In genomic region chr9:90259302-90260246, GRCh38 we compare ENCODE assay signal across 22 cellular contexts.
DNase-seq lines count a peak whose midpoint lies in the region; ATAC-seq lines count a peak whose summit lies in the region.
"Had no signal": no experiment of that assay in that cellular context is flagged by ENCODE, and none has a peak within 500 bp of the region (broad histone marks: within the 10 kb centered on the region; RNA-seq: fewer than 3 reads in every experiment).

No MANE protein-coding gene starts in this region.

- H3K36me3 Mint-ChIP-seq in stimulated activated effector memory CD8-positive, alpha-beta T cell treated with anti-CD3 and anti-CD28 coated beads, Interleukin-12 subunit alpha, Interleukin-12 subunit beta, amount 100 ng/mL, for 72 hours, result no peaks in the 10 kb centered on the region

- H3K4me1 Mint-ChIP-seq in stimulated activated effector memory CD8-positive, alpha-beta T cell treated with anti-CD3 and anti-CD28 coated beads, Interleukin-12 subunit alpha, Interleukin-12 subunit beta, amount 100 ng/mL, for 72 hours, result no peaks in the 10 kb centered on the region
- H3K4me1 Mint-ChIP-seq: central memory CD8-positive, alpha-beta T cell; nephron progenitor cell had no signal

- ATAC-seq in GM19328 (IDR thresholded peaks at IDR 0.05; ENCODE audit: unreplicated experiment), result peak; percentile 58
- peak; percentile 72 for ATAC-seq in GM21576 (IDR thresholded peaks at IDR 0.05; ENCODE audit: unreplicated experiment)
- peak; percentile 56 for ATAC-seq in HG02938 (IDR thresholded peaks at IDR 0.05; ENCODE audit: unreplicated experiment)
- ATAC-seq in stimulated activated effector memory CD8-positive, alpha-beta T cell treated with anti-CD3 and anti-CD28 coated beads, Interleukin-12 subunit alpha, Interleukin-12 subunit beta, amount 100 ng/mL, for 72 hours, result peak; percentile 57
- ATAC-seq: SK-N-SH treated with all-trans-retinoic acid at 6 μM for 48 hours had no signal

- no peak overlapping the region for H3K4me3 Mint-ChIP-seq in stimulated activated effector memory CD8-positive, alpha-beta T cell treated with anti-CD3 and anti-CD28 coated beads, Interleukin-12 subunit alpha, Interleukin-12 subunit beta, amount 100 ng/mL, for 72 hours
- H3K4me3 Mint-ChIP-seq: central memory CD8-positive, alpha-beta T cell; IgD-negative memory B cell; nephron progenitor cell; stimulated activated naive CD8-positive, alpha-beta T cell treated with anti-CD3 and anti-CD28 coated beads, Interleukin-15, Interleukin-2, amounts not matched to agents 100 ng/mL and 50 ng/mL, for 24 hours; T-helper 2 cell treated with Interferon-gamma antibody and Interleukin-4, amounts not matched to agents 5 μg/mL and 100 μg/mL, for 36 hours had no signal

- H3K27ac Mint-ChIP-seq in stimulated activated effector memory CD8-positive, alpha-beta T cell treated with anti-CD3 and anti-CD28 coated beads, Interleukin-12 subunit alpha, Interleukin-12 subunit beta, amount 100 ng/mL, for 72 hours, result no peak overlapping the region
- H3K27ac Mint-ChIP-seq: IgD-negative memory B cell; nephron progenitor cell; stimulated activated naive CD8-positive, alpha-beta T cell treated with anti-CD3 and anti-CD28 coated beads, Interleukin-15, Interleukin-2, amounts not matched to agents 100 ng/mL and 50 ng/mL, for 24 hours; T-helper 2 cell treated with Interferon-gamma antibody and Interleukin-4, amounts not matched to agents 5 μg/mL and 100 μg/mL, for 36 hours had no signal

- DNase-seq in stimulated activated effector memory CD8-positive, alpha-beta T cell treated with anti-CD3 and anti-CD28 coated beads, Interleukin-12 subunit alpha, Interleukin-12 subunit beta, amount 100 ng/mL, for 72 hours (ENCODE audit: low spot score in 2 of 2), result no peak
- DNase-seq in activated gamma-delta T cell (lab: John Stamatoyannopoulos, UW) (no peak), HCEC 1CT (no peak), cortex of kidney (lab: John Stamatoyannopoulos, UW) (no peak)
- DNase-seq: DMS79 treated with DMSO at 0.1 percent for 48 hours; kidney; NCI-H1105 treated with DMSO at 0.1 percent for 48 hours; NCI-H2029 treated with DMSO at 0.1 percent for 48 hours; NCI-H345; nephron progenitor cell; OCI-M1; ovary; stimulated activated CD4-positive, alpha-beta T cell treated with anti-CD3 and anti-CD28 coated beads, Interleukin-12 subunit alpha, Interleukin-12 subunit beta, amount 100 ng/mL, for 4 hours; stimulated activated CD4-positive, alpha-beta T cell treated with anti-CD3 and anti-CD28 coated beads, Interleukin-4, amount 100 ng/mL, for 4 hours had no signal

- peaks cover 3% of the 10 kb centered on the region for H3K9me3 Mint-ChIP-seq in stimulated activated effector memory CD8-positive, alpha-beta T cell treated with anti-CD3 and anti-CD28 coated beads, Interleukin-12 subunit alpha, Interleukin-12 subunit beta, amount 100 ng/mL, for 72 hours
